ENCODE assay signal across 20 cellular contexts in the genomic region with DNA sequence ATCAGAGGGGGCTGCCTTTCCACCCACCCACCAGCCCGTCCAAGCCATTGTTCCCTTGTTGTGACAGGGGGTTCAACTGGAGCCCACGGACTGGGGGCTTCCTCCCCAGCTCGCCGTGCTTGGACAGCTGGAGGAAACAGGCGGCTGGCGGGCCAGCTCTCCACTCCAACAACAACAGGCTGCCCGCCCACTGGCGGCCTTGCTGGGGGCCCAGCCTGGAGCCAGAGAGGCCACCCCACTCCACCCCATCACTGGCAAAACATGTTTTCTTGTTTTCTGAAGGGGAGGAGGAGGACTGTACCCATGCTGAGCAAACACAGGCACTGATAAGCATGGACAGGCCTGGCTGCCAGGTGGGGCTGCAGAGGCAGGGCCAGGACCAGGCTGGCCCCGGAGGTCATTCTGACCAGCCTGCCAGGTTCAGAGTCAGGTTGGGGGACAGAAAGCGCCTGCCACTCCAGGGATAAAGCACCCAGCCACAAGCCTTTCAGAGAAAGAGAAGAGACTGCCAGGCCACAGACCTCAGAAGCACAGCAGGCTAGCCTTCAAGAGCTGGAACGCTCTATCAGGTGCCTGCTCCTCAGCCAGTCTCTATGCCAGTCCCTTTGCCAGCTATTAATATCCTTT. TPM values are rescaled to one million over a fixed set of nuclear protein-coding genes. Genes with fewer than 3 reads are reported as not detected.
DNase-seq lines count a peak whose midpoint lies in the region; ATAC-seq, FAIRE-seq and TF ChIP-seq lines count a peak whose summit lies in the region.
"Had no signal": no experiment of that assay in that cellular context is flagged by ENCODE, and none has a peak within 500 bp of the region (broad histone marks: within the 10 kb centered on the region; RNA-seq: fewer than 3 reads in every experiment).

No MANE protein-coding gene starts in this region.

- CTCF ChIA-PET in activated CD4-positive, alpha-beta T cell treated with anti-CD3 and anti-CD28 coated beads, Interleukin-2, amount 10 ng/mL, durations not matched to agents 7 days and 5 days (lab: Charles Lee), result no interaction called here

- H3K36me3 ChIP-seq in pancreas, result no peaks in the 10 kb centered on the region
- H3K36me3 ChIP-seq: BLaER1 treated with 17β-estradiol and CSF1 and Interleukin-3, amounts not matched to agents 10 nM and 100 nM; sigmoid colon had no signal

- peak overlapping the region; percentile 57; the same call in 1 of the 2 replicates for H3K27ac ChIP-seq in VCaP
- peak overlapping the region; percentile 57 to 82 (median 78) for H3K27ac ChIP-seq in pancreas
- H3K27ac ChIP-seq: BLaER1 treated with 17β-estradiol and CSF1 and Interleukin-3, amounts not matched to agents 10 nM and 100 nM; GM23248; sigmoid colon; SK-N-MC had no signal

- H3K4me3 ChIP-seq in pancreas, result no peak overlapping the region
- H3K4me3 ChIP-seq: BLaER1 treated with 17β-estradiol and CSF1 and Interleukin-3, amounts not matched to agents 10 nM and 100 nM; GM23248; sigmoid colon; SK-N-MC had no signal

- ATAC-seq in left cardiac atrium, result peak; percentile 74 to 77
- ATAC-seq in pancreas, result peak; percentile 91 to 96 (median 94)
- ATAC-seq in HG02571 (IDR thresholded peaks at IDR 0.05; ENCODE audit: unreplicated experiment), result no peak
- ATAC-seq: natural killer cell treated with Interleukin-12 subunit alpha and Interleukin-12 subunit beta and Interleukin-15 and Interleukin-18, amount 100 ng/mL, for 72 hours had no signal

- H3K27me3 ChIP-seq in pancreas, result no peaks in the 10 kb centered on the region
- H3K27me3 ChIP-seq: BLaER1 treated with 17β-estradiol and CSF1 and Interleukin-3, amounts not matched to agents 10 nM and 100 nM; sigmoid colon had no signal

- no peak overlapping the region for H3K4me3 Mint-ChIP-seq in activated CD4-positive, alpha-beta T cell treated with anti-CD3 and anti-CD28 coated beads, Interleukin-2, amount 10 ng/mL, durations not matched to agents 7 days and 5 days
- H3K4me3 Mint-ChIP-seq: endodermal cell; natural killer cell treated with Interleukin-12 subunit alpha and Interleukin-12 subunit beta and Interleukin-15 and Interleukin-18, amount 100 ng/mL, for 72 hours; stimulated activated naive CD8-positive, alpha-beta T cell treated with anti-CD3 and anti-CD28 coated beads, Interleukin-15, Interleukin-2, amounts not matched to agents 100 ng/mL and 50 ng/mL, for 24 hours had no signal

- no peaks in the 10 kb centered on the region for H3K27me3 Mint-ChIP-seq in activated CD4-positive, alpha-beta T cell treated with anti-CD3 and anti-CD28 coated beads, Interleukin-2, amount 10 ng/mL, durations not matched to agents 7 days and 5 days
- H3K27me3 Mint-ChIP-seq: natural killer cell treated with Interleukin-12 subunit alpha and Interleukin-12 subunit beta and Interleukin-15 and Interleukin-18, amount 100 ng/mL, for 72 hours; stimulated activated naive CD8-positive, alpha-beta T cell treated with anti-CD3 and anti-CD28 coated beads, Interleukin-15, Interleukin-2, amounts not matched to agents 100 ng/mL and 50 ng/mL, for 24 hours had no signal

- H3K4me1 Mint-ChIP-seq in activated CD4-positive, alpha-beta T cell treated with anti-CD3 and anti-CD28 coated beads, Interleukin-2, amount 10 ng/mL, durations not matched to agents 7 days and 5 days, result no peaks in the 10 kb centered on the region

- peaks cover 16 to 21% (median 17%) of the 10 kb centered on the region in 3 donors for H3K4me1 ChIP-seq in pancreas
- H3K4me1 ChIP-seq: sigmoid colon had no signal

- H3K27ac Mint-ChIP-seq in activated CD4-positive, alpha-beta T cell treated with anti-CD3 and anti-CD28 coated beads, Interleukin-2, amount 10 ng/mL, durations not matched to agents 7 days and 5 days, result no peak overlapping the region
- H3K27ac Mint-ChIP-seq: endodermal cell; stimulated activated naive CD8-positive, alpha-beta T cell treated with anti-CD3 and anti-CD28 coated beads, Interleukin-15, Interleukin-2, amounts not matched to agents 100 ng/mL and 50 ng/mL, for 24 hours had no signal

- WGBS in pancreas, 2 donors, result 13 to 29% methylated on average over 11 of the region's 11 CpGs

- no peaks in the 10 kb centered on the region for H3K9me3 Mint-ChIP-seq in activated CD4-positive, alpha-beta T cell treated with anti-CD3 and anti-CD28 coated beads, Interleukin-2, amount 10 ng/mL, durations not matched to agents 7 days and 5 days
- H3K9me3 Mint-ChIP-seq: endodermal cell; natural killer cell treated with Interleukin-12 subunit alpha and Interleukin-12 subunit beta and Interleukin-15 and Interleukin-18, amount 100 ng/mL, for 72 hours had no signal

- FAIRE-seq in pancreas (lab: Jason Lieb, UNC), result no peak
- FAIRE-seq: G401.6, keratinocyte had no signal

- POLR2A ChIA-PET in activated CD4-positive, alpha-beta T cell treated with anti-CD3 and anti-CD28 coated beads, Interleukin-2, amount 10 ng/mL, durations not matched to agents 7 days and 5 days (lab: Charles Lee), result no interaction called here

- H3K36me3 Mint-ChIP-seq in activated CD4-positive, alpha-beta T cell treated with anti-CD3 and anti-CD28 coated beads, Interleukin-2, amount 10 ng/mL, durations not matched to agents 7 days and 5 days (ENCODE audit: low read depth), result no peaks in the 10 kb centered on the region
- H3K36me3 Mint-ChIP-seq: natural killer cell treated with Interleukin-12 subunit alpha and Interleukin-12 subunit beta and Interleukin-15 and Interleukin-18, amount 100 ng/mL, for 72 hours had no signal

- peak; percentile 32 for DNase-seq in NCI-H1092 (lab: John Stamatoyannopoulos, UW)
- peak; percentile 70 for DNase-seq in left cardiac atrium
- DNase-seq in pancreas, result peak; percentile 58 to 89 (median 71)
- no peak for DNase-seq in HUDEP-2 (lab: John Stamatoyannopoulos, UW; ENCODE audit: unreplicated experiment in 76 of 76)
- DNase-seq in SHP77 (lab: John Stamatoyannopoulos, UW), result no peak
- no peak for DNase-seq in activated CD4-positive, alpha-beta T cell treated with anti-CD3 and anti-CD28 coated beads, Interleukin-2, amount 10 ng/mL, durations not matched to agents 7 days and 5 days
- DNase-seq: activated CD4-positive, CD25-positive, alpha-beta regulatory T cell; amygdala; GM23248; NCI-H2029 treated with DMSO at 0.1 percent for 48 hours; sigmoid colon had no signal

- intact Hi-C loops in left cardiac atrium (cut with DNase I) (no loop called here), pancreas (cut with DNase I) (no loop called here)

- no peaks in the 10 kb centered on the region for H3K9me3 ChIP-seq in pancreas
- H3K9me3 ChIP-seq: BLaER1 treated with 17β-estradiol and CSF1 and Interleukin-3, amounts not matched to agents 10 nM and 100 nM; sigmoid colon had no signal

- no peak for TF ChIP-seq CTCF in VCaP (conservative IDR thresholded peaks at IDR 0.05)
- no peak for TF ChIP-seq CTCF in pancreas (IDR thresholded peaks at IDR 0.05)

RNA-seq across cellular contexts. Expression of a gene that starts 32.8 kb away (rescaled TPM):
- total RNA-seq in left cardiac atrium, result 10 to 100 TPM; 25.5 to 35.1 TPM
- total RNA-seq in pancreas, result 1 to 10 TPM; 1.1 to 6.7 (median 1.4) TPM
- polyA plus RNA-seq in pancreas, result 1 to 10 TPM; 1.7 to 4.0 TPM
- total RNA-seq in activated CD4-positive, alpha-beta T cell treated with anti-CD3 and anti-CD28 coated beads, Interleukin-2, amount 10 ng/mL, durations not matched to agents 7 days and 5 days, result not detected
- total RNA-seq: GM23248 had no signal
- polyA plus RNA-seq: GM23248, keratinocyte had no signal

RNA-seq across cellular contexts. Expression of a gene that starts 34.0 kb away (rescaled TPM):
- 10 to 100 TPM; 40.0 to 68.2 TPM for total RNA-seq in left cardiac atrium
- 10 to 100 TPM in 5 of 6 donors, 1 to 10 TPM in 1; 8.3 to 18.5 (median 14.3) TPM for total RNA-seq in pancreas
- 10 to 100 TPM in 1 of 2 donors, 1 to 10 TPM in 1; 6.2 to 17.1 TPM for polyA plus RNA-seq in pancreas
- total RNA-seq in activated CD4-positive, alpha-beta T cell treated with anti-CD3 and anti-CD28 coated beads, Interleukin-2, amount 10 ng/mL, durations not matched to agents 7 days and 5 days, result 10 to 100 TPM; 44.4 to 54.8 TPM

RNA-seq across cellular contexts. Expression of a gene that starts 44.6 kb away (rescaled TPM):
- total RNA-seq in left cardiac atrium (not detected), pancreas (under 1 TPM in 5 of 6 donors, not detected in 1; 0.09 to 0.72 (median 0.20) TPM)
- polyA plus RNA-seq in pancreas, result under 1 TPM; 0.14 to 0.15 TPM
- total RNA-seq in activated CD4-positive, alpha-beta T cell treated with anti-CD3 and anti-CD28 coated beads, Interleukin-2, amount 10 ng/mL, durations not matched to agents 7 days and 5 days, result not detected
- total RNA-seq: natural killer cell treated with Interleukin-12 subunit alpha and Interleukin-12 subunit beta and Interleukin-15 and Interleukin-18, amount 100 ng/mL, for 72 hours; sigmoid colon had no signal
- polyA plus RNA-seq: GM23248 had no signal

Comparison
In these comparisons a context has a peak if more than half of its experiments do, and no peak if none do; other contexts are left out.
1. DNase-seq: peak in NCI-H1092 (single experiment), left cardiac atrium (single experiment) and pancreas (6 of 6); none in HUDEP-2 (0 of 76), SHP77 (0 of 2) and activated CD4-positive, alpha-beta T cell treated with anti-CD3 and anti-CD28 coated beads, Interleukin-2, amount 10 ng/mL, durations not matched to agents 7 days and 5 days (single experiment).